8 cellular contexts compared by ENCODE assay signal in the genomic region with DNA sequence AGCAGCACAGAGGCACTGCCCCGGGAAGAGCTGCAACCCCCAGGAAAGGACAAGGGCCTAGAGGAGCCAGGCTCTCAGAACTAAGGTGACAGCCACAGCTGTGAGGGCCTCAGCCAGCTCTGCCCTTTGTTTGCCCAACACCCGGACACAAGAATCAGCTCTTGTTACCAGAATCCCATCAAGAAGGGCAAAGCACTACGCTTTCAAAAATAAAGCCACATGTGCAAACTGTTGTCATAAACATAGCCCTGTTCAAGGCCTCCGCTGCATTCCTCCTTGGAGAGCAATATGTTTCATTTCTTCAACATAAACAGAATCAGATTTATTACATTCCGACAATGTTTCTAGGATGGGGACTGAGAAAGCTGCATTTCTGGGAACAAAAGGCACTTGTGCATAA.
A peak's percentile ranks its signal among the peaks of the same experiment; 100 is the strongest.
DNase-seq lines count a peak whose midpoint lies in the region; ATAC-seq and TF ChIP-seq lines count a peak whose summit lies in the region.

No MANE protein-coding gene starts in this region.

- intact Hi-C loops in left colon (cut with DNase I, micrococcal nuclease) = no loop called here

- H3K4me3 Mint-ChIP-seq in endothelial cell (ENCODE audit: unreplicated experiment) (no peak overlapping the region), mesothelial cell of epicardium (no peak overlapping the region)

- H3K9me3 Mint-ChIP-seq in endothelial cell (ENCODE audit: unreplicated experiment) = no peaks in the 10 kb centered on the region
- no peaks in the 10 kb centered on the region for H3K9me3 Mint-ChIP-seq in mesothelial cell of epicardium

- DNase-seq in RPMI7951 (ENCODE audit: low read depth) = peak; percentile 33
- DNase-seq in endothelial cell (ENCODE audit: low spot score) = no peak
- no peak for DNase-seq in mesothelial cell of epicardium (ENCODE audit: low spot score in 2 of 2, unreplicated experiment in 2 of 2)
- DNase-seq in thoracic aorta (ENCODE audit: low spot score) = no peak
- no peak for DNase-seq in left colon
- no peak for DNase-seq in NCI-H1417 treated with DMSO at 0.1 percent for 48 hours (lab: John Stamatoyannopoulos, UW)
- DNase-seq in AML-193 (lab: John Stamatoyannopoulos, UW) = no peak

- peak overlapping the region; percentile 58 for H3K4me3 ChIP-seq in thoracic aorta

- no peak for ATAC-seq in thoracic aorta (ENCODE audit: insufficient number of reproducible peaks, low FRiP score, low read depth)
- no peak for ATAC-seq in GM19395 (IDR thresholded peaks at IDR 0.05; ENCODE audit: unreplicated experiment)
- no peak for ATAC-seq in left colon

- H3K27me3 Mint-ChIP-seq in endothelial cell (ENCODE audit: unreplicated experiment) (peaks cover 13% of the 10 kb centered on the region), mesothelial cell of epicardium (ENCODE audit: low read depth) (no peaks in the 10 kb centered on the region)

- H3K4me1 Mint-ChIP-seq in endothelial cell (ENCODE audit: unreplicated experiment) (peaks cover 76% of the 10 kb centered on the region), mesothelial cell of epicardium (peaks cover 71% of the 10 kb centered on the region)

- H3K36me3 Mint-ChIP-seq in endothelial cell (ENCODE audit: low read depth, unreplicated experiment) = peaks cover 6% of the 10 kb centered on the region
- no peaks in the 10 kb centered on the region for H3K36me3 Mint-ChIP-seq in mesothelial cell of epicardium

- peaks cover 18 to 61% of the 10 kb centered on the region in 2 donors for H3K4me1 ChIP-seq in thoracic aorta (ENCODE audit: control insufficient read depth in 1 of 2, low read depth in 2 of 2)

- no peaks in the 10 kb centered on the region for H3K9me3 ChIP-seq in thoracic aorta

- H3K27ac Mint-ChIP-seq in endothelial cell (ENCODE audit: unreplicated experiment) (peak overlapping the region; percentile 100), mesothelial cell of epicardium (peak overlapping the region; percentile 95)

- no peaks in the 10 kb centered on the region for H3K27me3 ChIP-seq in thoracic aorta (replicated peaks; ENCODE audit: insufficient read depth)

- TF ChIP-seq CTCF in endothelial cell (IDR thresholded peaks at IDR 0.05; ENCODE audit: unreplicated experiment) = no peak
- no peak for TF ChIP-seq CTCF in mesothelial cell of epicardium (IDR thresholded peaks at IDR 0.05; ENCODE audit: unreplicated experiment)
- TF ChIP-seq CTCF in thoracic aorta (IDR thresholded peaks at IDR 0.05) = no peak

- peak overlapping the region; percentile 81 to 82 for H3K27ac ChIP-seq in thoracic aorta

- no peaks in the 10 kb centered on the region for H3K36me3 ChIP-seq in thoracic aorta
